In genomic region chr2:164881524-164881923, GRCh38 we compare ENCODE assay signal across 25 cellular contexts.
"Had no signal": no experiment of that assay in that cellular context is flagged by ENCODE, and none has a peak within 500 bp of the region (broad histone marks: within the 10 kb centered on the region; RNA-seq: fewer than 3 reads in every experiment).

No MANE protein-coding gene starts in this region.

- H3K27me3 ChIP-seq: gastroesophageal sphincter, sigmoid colon, stomach, thyroid gland had no signal

- H3K27ac Mint-ChIP-seq: immature natural killer cell; naive thymus-derived CD4-positive, alpha-beta T cell; nephron progenitor cell; type B pancreatic cell had no signal

- H3K4me3 ChIP-seq: dorsolateral prefrontal cortex, gastroesophageal sphincter, left ventricle myocardium inferior, lower lobe of right lung, psoas muscle, sigmoid colon, skin epidermis, stomach, thyroid gland had no signal

- H2AFZ ChIP-seq: parathyroid adenoma had no signal

- ATAC-seq: esophagus mucosa; gastroesophageal sphincter; lower lobe of right lung; naive thymus-derived CD4-positive, alpha-beta T cell; psoas muscle had no signal

- H3K27ac ChIP-seq: dorsolateral prefrontal cortex, left ventricle myocardium inferior, lower lobe of right lung, parathyroid adenoma, psoas muscle, skin epidermis, stomach, thyroid gland had no signal

- H3K36me3 Mint-ChIP-seq: immature natural killer cell; naive thymus-derived CD4-positive, alpha-beta T cell; type B pancreatic cell had no signal

- H3K9me3 Mint-ChIP-seq: nephron progenitor cell, type B pancreatic cell had no signal

- H3K27me3 Mint-ChIP-seq: naive thymus-derived CD4-positive, alpha-beta T cell; type B pancreatic cell had no signal

- H3K79me2 ChIP-seq: parathyroid adenoma had no signal

- H3K9me3 ChIP-seq: gastroesophageal sphincter, left ventricle myocardium inferior, lower lobe of right lung, psoas muscle, sigmoid colon, stomach, thyroid gland had no signal

- H3K4me1 ChIP-seq: left ventricle myocardium inferior, lower lobe of right lung, parathyroid adenoma, psoas muscle, stomach, thyroid gland had no signal

- H3K4me3 Mint-ChIP-seq: immature natural killer cell; naive thymus-derived CD4-positive, alpha-beta T cell; nephron progenitor cell; type B pancreatic cell had no signal

- H3K4me1 Mint-ChIP-seq: immature natural killer cell; naive thymus-derived CD4-positive, alpha-beta T cell had no signal

- H3K36me3 ChIP-seq: gastroesophageal sphincter, left ventricle myocardium inferior, lower lobe of right lung, sigmoid colon, stomach, thyroid gland had no signal

- DNase-seq: cortex of kidney; dorsolateral prefrontal cortex; effector CD8-positive, alpha-beta T cell; glutamatergic neuron; immature natural killer cell; kidney; left cardiac atrium; left ventricle myocardium inferior; lower lobe of right lung; mesendoderm; naive thymus-derived CD4-positive, alpha-beta T cell; nephron progenitor cell; psoas muscle; retina; sigmoid colon; stimulated activated CD4-positive, alpha-beta T cell treated with anti-CD3 and anti-CD28 coated beads, Interleukin-2, amount 100 ng/mL, for 24 hours; stimulated activated CD4-positive, alpha-beta T cell treated with anti-CD3 and anti-CD28 coated beads, Interleukin-4, amount 100 ng/mL, for 4 hours; stimulated activated naive CD4-positive, alpha-beta T cell; stomach; thyroid gland had no signal
